13 cellular contexts compared by ENCODE assay signal in the genomic region with DNA sequence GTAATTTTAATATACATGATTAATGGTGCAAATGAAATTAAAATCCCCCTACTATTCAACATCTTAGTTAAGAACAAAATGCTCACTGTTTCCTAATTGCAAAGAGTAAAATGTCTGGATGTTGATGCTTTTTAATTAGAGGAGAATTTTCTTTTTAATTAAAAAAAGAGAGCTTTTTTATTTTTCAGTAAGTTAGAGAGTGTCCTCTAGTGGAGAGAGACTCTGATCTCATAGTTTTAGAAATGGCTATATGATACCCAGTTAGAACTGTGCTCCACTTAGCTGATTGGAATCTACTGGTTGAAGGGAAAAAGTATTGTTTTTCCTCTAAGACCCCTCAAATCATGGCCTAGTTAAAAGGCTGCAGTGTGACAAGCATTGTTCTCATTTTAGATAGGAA.
DNase-seq lines count a peak whose midpoint lies in the region; ATAC-seq and TF ChIP-seq lines count a peak whose summit lies in the region.
"Had no signal": no experiment of that assay in that cellular context is flagged by ENCODE, and none has a peak within 500 bp of the region (broad histone marks: within the 10 kb centered on the region; RNA-seq: fewer than 3 reads in every experiment).

No MANE protein-coding gene starts in this region.

- CTCF ChIA-PET in mammary epithelial cell (lab: Charles Lee; ENCODE audit: low non-redundant PET) (interaction anchor here (0.7 to 1.0 kb wide), 2 partner anchors 216 to 457 kb away, joined by 3 to 4 read pairs; no protein-coding TSS in a partner anchor), T-cell (lab: Charles Lee) (no interaction called here)

- H3K4me1 Mint-ChIP-seq in T-cell, result no peaks in the 10 kb centered on the region
- H3K4me1 Mint-ChIP-seq: activated naive CD4-positive, alpha-beta T cell treated with anti-CD3 and anti-CD28 coated beads, Interleukin-2, amount 50 U/mL, for 24 hours had no signal

- ATAC-seq in GM21381 (IDR thresholded peaks at IDR 0.05; ENCODE audit: unreplicated experiment) (no peak), T-cell (replicated peaks in 1 of 4) (no peak)

- BruUV-seq in mammary epithelial cell (replicated peaks; lab: Mats Ljungman, UMichigan), result no TSS peak

- no peak overlapping the region for H2AK5ac ChIP-seq in mesenchymal stem cell (ENCODE audit: low read length, severe bottlenecking)

- H3K9ac ChIP-seq in mammary epithelial cell (ENCODE audit: insufficient read depth, low read length) (no peak overlapping the region), mesenchymal stem cell (ENCODE audit: low read length) (no peak overlapping the region)

- H3K4me2 ChIP-seq in mammary epithelial cell (ENCODE audit: insufficient read depth, low read depth, low read length), result no peak overlapping the region
- no peak overlapping the region for H3K4me2 ChIP-seq in mesenchymal stem cell (ENCODE audit: low read length, poor library complexity, severe bottlenecking)

- no peaks in the 10 kb centered on the region for H3K27me3 ChIP-seq in mammary epithelial cell (ENCODE audit: insufficient read depth, low read length)
- no peaks in the 10 kb centered on the region for H3K27me3 ChIP-seq in mesenchymal stem cell (ENCODE audit: control insufficient read depth in 1 of 2, insufficient read depth in 1 of 2, low read length in 2 of 2)
- H3K27me3 ChIP-seq: SJCRH30, vagina had no signal

- H2BK15ac ChIP-seq in mesenchymal stem cell (ENCODE audit: low read depth, poor library complexity, severe bottlenecking), result no peak overlapping the region

- DNase-seq in AG10803 (ENCODE audit: low read depth), result peak; percentile 3
- DNase-seq in mammary epithelial cell, result no peak
- DNase-seq in mesenchymal stem cell, result peak; percentile 8
- no peak for DNase-seq in DMS153 treated with DMSO at 0.1 percent for 48 hours (lab: John Stamatoyannopoulos, UW; ENCODE audit: unreplicated experiment)
- DNase-seq in T-cell, result no peak
- DNase-seq in cerebellar nuclear complex (lab: John Stamatoyannopoulos, UW), result no peak
- DNase-seq: activated CD4-positive, alpha-beta T cell treated with anti-CD3 and anti-CD28 coated beads, Interleukin-2, amount 50 U/mL, for 4 hours; NCI-H2171 treated with DMSO at 0.1 percent for 48 hours had no signal

- intact Hi-C loops in mammary epithelial cell (cut with micrococcal nuclease), result loop anchor here (1.0 kb wide), 1 partner anchor 216 kb away; no protein-coding TSS in a partner anchor

- H3K27ac ChIP-seq in mammary epithelial cell (ENCODE audit: insufficient read depth, low read depth, low read length) (no peak overlapping the region), mesenchymal stem cell (ENCODE audit: low read length, poor library complexity, severe bottlenecking) (no peak overlapping the region)
- H3K27ac ChIP-seq: SJCRH30, vagina had no signal

- H4K20me1 ChIP-seq in mammary epithelial cell (ENCODE audit: insufficient read depth, low read length), result no peaks in the 10 kb centered on the region

- no peak overlapping the region for H3K18ac ChIP-seq in mesenchymal stem cell (ENCODE audit: low read depth in 1 of 2, low read length in 2 of 2)

- H3K27me3 Mint-ChIP-seq in T-cell, result peaks cover 0 to 8% of the 10 kb centered on the region in 2 donors
- H3K27me3 Mint-ChIP-seq: activated naive CD4-positive, alpha-beta T cell treated with anti-CD3 and anti-CD28 coated beads, Interleukin-2, amount 50 U/mL, for 24 hours had no signal

- no peaks in the 10 kb centered on the region for H3K79me2 ChIP-seq in mammary epithelial cell (ENCODE audit: insufficient read depth, low read length)

- H2AFZ ChIP-seq in mammary epithelial cell (ENCODE audit: low read depth, low read length) (no peak overlapping the region), mesenchymal stem cell (ENCODE audit: low read depth, low read length) (no peak overlapping the region)

- peak; percentile 50; the same call in 1 of the 2 replicates for TF ChIP-seq CTCF in AG10803 (conservative IDR thresholded peaks at IDR 0.05; ENCODE audit: low read length)
- TF ChIP-seq CTCF in LNCAP (IDR thresholded peaks at IDR 0.05), result peak; percentile 48
- TF ChIP-seq CTCF in mammary epithelial cell (conservative IDR thresholded peaks at IDR 0.05 in 1 of 2, IDR thresholded peaks at IDR 0.05 in 1 of 2; ENCODE audit: extremely low read depth in 1 of 2, insufficient read depth in 1 of 2, low read depth in 1 of 2, low read length in 2 of 2), result peak; percentile 34 to 51

- no peaks in the 10 kb centered on the region for H3K79me1 ChIP-seq in mesenchymal stem cell (replicated peaks; ENCODE audit: low read length, poor library complexity, severe bottlenecking)

- POLR2A ChIA-PET in T-cell (lab: Charles Lee), result no interaction called here

- no peak overlapping the region for H2BK12ac ChIP-seq in mesenchymal stem cell (ENCODE audit: low read length in 2 of 2)

- H4K91ac ChIP-seq in mesenchymal stem cell (ENCODE audit: low read length), result no peak overlapping the region

- no peaks in the 10 kb centered on the region for H3K36me3 ChIP-seq in mammary epithelial cell (ENCODE audit: insufficient read depth, low read length)
- no peaks in the 10 kb centered on the region for H3K36me3 ChIP-seq in mesenchymal stem cell (ENCODE audit: control insufficient read depth in 1 of 2, insufficient read depth in 2 of 2, low read depth in 1 of 2, low read length in 2 of 2)
- H3K36me3 ChIP-seq: SJCRH30, vagina had no signal

- peaks cover 0 to 4% (median 2%) of the 10 kb centered on the region in 3 donors for H3K9me3 Mint-ChIP-seq in T-cell
- H3K9me3 Mint-ChIP-seq: activated naive CD4-positive, alpha-beta T cell treated with anti-CD3 and anti-CD28 coated beads, Interleukin-2, amount 50 U/mL, for 24 hours had no signal

- in situ Hi-C loops in mammary epithelial cell (cut with MboI; ENCODE audit: low sequenced_read_pairs in 2 of 2), result no loop called here

- dilution Hi-C loops in mammary epithelial cell (cut with HindIII; ENCODE audit: low sequenced_read_pairs), result no loop called here

- no peak overlapping the region for H3K4me3 ChIP-seq in AG10803 (ENCODE audit: low read length)
- H3K4me3 ChIP-seq in mammary epithelial cell (replicated peaks in 1 of 3; ENCODE audit: insufficient read depth in 1 of 3, low read depth in 2 of 3, low read length in 3 of 3), result no peak overlapping the region
- H3K4me3 ChIP-seq in mesenchymal stem cell (ENCODE audit: insufficient read depth in 1 of 2, low read depth in 1 of 2, low read length in 2 of 2), result no peak overlapping the region
- H3K4me3 ChIP-seq: SJCRH30, vagina had no signal

- H2BK5ac ChIP-seq in mesenchymal stem cell (ENCODE audit: low read depth, low read length, poor library complexity, severe bottlenecking), result no peak overlapping the region

- no peak overlapping the region for H4K8ac ChIP-seq in mesenchymal stem cell (ENCODE audit: low read length)

- no peaks in the 10 kb centered on the region for H3K4me1 ChIP-seq in mammary epithelial cell (ENCODE audit: insufficient read depth, low read length)
- H3K4me1 ChIP-seq in mesenchymal stem cell (ENCODE audit: control insufficient read depth, insufficient read depth, low read depth, low read length), result no peaks in the 10 kb centered on the region
- H3K4me1 ChIP-seq: SJCRH30, vagina had no signal

- no peak overlapping the region for H3K23ac ChIP-seq in mesenchymal stem cell (ENCODE audit: low read length in 2 of 2)

- H3K14ac ChIP-seq in mesenchymal stem cell (ENCODE audit: low read length in 2 of 2), result no peak overlapping the region

- no peak overlapping the region for H2BK120ac ChIP-seq in mesenchymal stem cell (ENCODE audit: low read depth, low read length)

- no peak overlapping the region for H3K27ac Mint-ChIP-seq in T-cell
- H3K27ac Mint-ChIP-seq: activated naive CD4-positive, alpha-beta T cell treated with anti-CD3 and anti-CD28 coated beads, Interleukin-2, amount 50 U/mL, for 24 hours had no signal

- no peak overlapping the region for H3K4ac ChIP-seq in mesenchymal stem cell (ENCODE audit: low read depth in 1 of 2, low read length in 2 of 2)

- H3K9me3 ChIP-seq in mammary epithelial cell (replicated peaks; ENCODE audit: insufficient read depth, low read length), result no peaks in the 10 kb centered on the region
- H3K9me3 ChIP-seq in mesenchymal stem cell (ENCODE audit: control insufficient read depth, low read length), result no peaks in the 10 kb centered on the region
- H3K9me3 ChIP-seq: SJCRH30, vagina had no signal

- H3K36me3 Mint-ChIP-seq in T-cell, result no peaks in the 10 kb centered on the region
- H3K36me3 Mint-ChIP-seq: activated naive CD4-positive, alpha-beta T cell treated with anti-CD3 and anti-CD28 coated beads, Interleukin-2, amount 50 U/mL, for 24 hours had no signal

- H3K4me3 Mint-ChIP-seq in T-cell, result no peak overlapping the region
- H3K4me3 Mint-ChIP-seq: activated naive CD4-positive, alpha-beta T cell treated with anti-CD3 and anti-CD28 coated beads, Interleukin-2, amount 50 U/mL, for 24 hours had no signal

Comparison
In these comparisons a context has a peak if more than half of its experiments do, and no peak if none do; other contexts are left out.
1. DNase-seq: peak in AG10803 (single experiment) and mesenchymal stem cell (single experiment); none in mammary epithelial cell (single experiment), DMS153 treated with DMSO at 0.1 percent for 48 hours (single experiment), T-cell (0 of 34) and cerebellar nuclear complex (0 of 2).
2. Peak in every context shown above with its lines, with median percentiles within 50 percentile points of each other: CTCF ChIP-seq.